Comparison of ENCODE assay signal across 22 cellular contexts in genomic region chr12:94070520-94070919, GRCh38.
"Had no signal": no experiment of that assay in that cellular context is flagged by ENCODE, and none has a peak within 500 bp of the region (broad histone marks: within the 10 kb centered on the region; RNA-seq: fewer than 3 reads in every experiment).

No MANE protein-coding gene starts in this region.

- ATAC-seq: gastroesophageal sphincter; left cardiac atrium; left ventricle myocardium superior; naive thymus-derived CD4-positive, alpha-beta T cell; psoas muscle; sciatic nerve had no signal

- DNase-seq: dermis blood vessel endothelial cell; esophagus squamous epithelium; foreskin fibroblast; glutamatergic neuron; kidney; left cardiac atrium; left ventricle myocardium superior; mesenchymal stem cell; midbrain; nephron progenitor cell; psoas muscle; retina; stimulated activated CD4-positive, alpha-beta T cell treated with anti-CD3 and anti-CD28 coated beads, Interleukin-2, amount 100 ng/mL, for 24 hours; stimulated activated CD4-positive, alpha-beta T cell treated with anti-CD3 and anti-CD28 coated beads, Interleukin-4, amount 100 ng/mL, for 4 hours; stimulated activated naive B cell treated with anti-CD40 and anti-IgM and Interleukin-4, amounts not matched to agents 10 μg/mL and 1 μg/mL and 100 μg/mL, for 72 hours; stomach; uterus had no signal

- H3K27me3 ChIP-seq: esophagus squamous epithelium, gastroesophageal sphincter, stomach, uterus had no signal

- H3K4me3 ChIP-seq: esophagus squamous epithelium, gastroesophageal sphincter, lung, psoas muscle, stomach, uterus had no signal

- H3K9me3 ChIP-seq: esophagus squamous epithelium, gastroesophageal sphincter, uterus had no signal

- H3K36me3 Mint-ChIP-seq: type B pancreatic cell had no signal

- H3K36me3 ChIP-seq: esophagus squamous epithelium, gastroesophageal sphincter, stomach, uterus had no signal

- H3K4me1 Mint-ChIP-seq: stimulated activated naive B cell treated with anti-CD40 and anti-IgM and Interleukin-4, amounts not matched to agents 10 μg/mL and 1 μg/mL and 100 μg/mL, for 72 hours had no signal

- H3K27ac Mint-ChIP-seq: nephron progenitor cell; stimulated activated naive B cell treated with anti-CD40 and anti-IgM and Interleukin-4, amounts not matched to agents 10 μg/mL and 1 μg/mL and 100 μg/mL, for 72 hours; type B pancreatic cell had no signal

- FAIRE-seq: kidney had no signal

- H3K4me1 ChIP-seq: uterus had no signal

- H3K27ac ChIP-seq: esophagus squamous epithelium, gastroesophageal sphincter, psoas muscle, stomach, uterus had no signal

- H3K4me3 Mint-ChIP-seq: nephron progenitor cell; stimulated activated naive B cell treated with anti-CD40 and anti-IgM and Interleukin-4, amounts not matched to agents 10 μg/mL and 1 μg/mL and 100 μg/mL, for 72 hours; type B pancreatic cell had no signal
